Comparison of ENCODE assay signal across 2 cellular contexts in the genomic region with DNA sequence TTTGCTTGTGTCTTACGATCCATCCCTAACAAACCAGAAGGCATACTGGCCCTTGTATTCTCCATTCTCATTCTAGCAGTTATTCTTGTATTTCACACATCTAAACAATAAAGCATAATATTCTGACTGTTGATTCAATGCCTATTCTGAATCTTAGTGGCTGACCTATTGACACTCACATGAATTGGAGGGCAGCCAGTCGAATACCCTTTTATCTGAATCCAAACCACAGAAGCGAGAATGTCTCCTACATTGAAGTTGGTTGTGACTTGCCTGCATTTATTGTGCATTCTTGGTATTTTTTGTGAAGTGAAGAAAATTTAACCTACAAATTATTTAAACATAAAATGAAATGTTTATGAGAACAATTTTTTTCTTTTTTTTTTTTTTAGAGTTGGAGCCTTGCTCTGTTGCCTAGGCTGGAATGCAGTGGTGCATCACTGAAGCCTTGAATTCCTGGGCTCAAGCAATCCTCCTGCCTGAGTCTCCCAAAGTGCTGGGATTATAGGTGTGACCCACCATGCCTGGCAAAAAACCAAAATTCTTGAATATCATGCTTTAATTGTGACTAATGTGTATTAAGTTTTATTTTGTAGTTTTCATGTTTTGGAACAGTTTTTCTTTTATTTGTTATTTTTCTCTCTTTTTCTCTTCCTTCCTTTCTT.
TF ChIP-seq lines count a peak whose summit lies in the region.

No MANE protein-coding gene starts in this region.

TF ChIP-seq in SK-N-SH, 30 proteins besides CTCF, POLR2A, EP300 and RAD21 (continued from another document):
- TF ChIP-seq PBX3 (IDR thresholded peaks at IDR 0.05) (no peak), NFIC (IDR thresholded peaks at IDR 0.05; ENCODE audit: borderline replicate concordance) (peak; percentile 33; the same call in 1 of the 2 replicates)
TF ChIP-seq in SK-N-SH: peak in this region for 1.

TF ChIP-seq in WTC11, 78 proteins besides CTCF, POLR2A, EP300 and RAD21 (continued from another document):
- TF ChIP-seq, protein P1, sequence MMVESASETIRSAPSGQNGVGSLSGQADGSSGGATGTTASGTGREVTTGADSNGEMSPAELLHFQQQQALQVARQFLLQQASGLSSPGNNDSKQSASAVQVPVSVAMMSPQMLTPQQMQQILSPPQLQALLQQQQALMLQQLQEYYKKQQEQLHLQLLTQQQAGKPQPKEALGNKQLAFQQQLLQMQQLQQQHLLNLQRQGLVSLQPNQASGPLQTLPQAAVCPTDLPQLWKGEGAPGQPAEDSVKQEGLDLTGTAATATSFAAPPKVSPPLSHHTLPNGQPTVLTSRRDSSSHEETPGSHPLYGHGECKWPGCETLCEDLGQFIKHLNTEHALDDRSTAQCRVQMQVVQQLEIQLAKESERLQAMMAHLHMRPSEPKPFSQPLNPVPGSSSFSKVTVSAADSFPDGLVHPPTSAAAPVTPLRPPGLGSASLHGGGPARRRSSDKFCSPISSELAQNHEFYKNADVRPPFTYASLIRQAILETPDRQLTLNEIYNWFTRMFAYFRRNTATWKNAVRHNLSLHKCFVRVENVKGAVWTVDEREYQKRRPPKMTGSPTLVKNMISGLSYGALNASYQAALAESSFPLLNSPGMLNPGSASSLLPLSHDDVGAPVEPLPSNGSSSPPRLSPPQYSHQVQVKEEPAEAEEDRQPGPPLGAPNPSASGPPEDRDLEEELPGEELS (CRISPR knock-in tag; IDR thresholded peaks at IDR 0.05) = no peak
- TF ChIP-seq ZNF232 (CRISPR knock-in tag; IDR thresholded peaks at IDR 0.05) (no peak), ZNF219 (CRISPR knock-in tag; IDR thresholded peaks at IDR 0.05; ENCODE audit: borderline replicate concordance) (no peak), RELA (CRISPR knock-in tag; IDR thresholded peaks at IDR 0.05; ENCODE audit: borderline replicate concordance) (no peak), IRF1 (CRISPR knock-in tag; IDR thresholded peaks at IDR 0.05) (no peak), ATF1 (CRISPR knock-in tag; IDR thresholded peaks at IDR 0.05) (no peak), HMGA2 (CRISPR knock-in tag; IDR thresholded peaks at IDR 0.05) (no peak), ZNF121 (CRISPR knock-in tag; IDR thresholded peaks at IDR 0.05) (no peak), AR (CRISPR knock-in tag; IDR thresholded peaks at IDR 0.05) (no peak), NFYB (CRISPR knock-in tag; conservative IDR thresholded peaks at IDR 0.05; ENCODE audit: low read depth) (no peak), ZNF425 (CRISPR knock-in tag; conservative IDR thresholded peaks at IDR 0.05) (no peak), ATF6 (CRISPR knock-in tag; IDR thresholded peaks at IDR 0.05) (no peak), EMX1 (CRISPR knock-in tag; IDR thresholded peaks at IDR 0.05) (no peak), ESRRA (CRISPR knock-in tag; IDR thresholded peaks at IDR 0.05; ENCODE audit: borderline replicate concordance) (no peak), NFATC4 (CRISPR knock-in tag; IDR thresholded peaks at IDR 0.05) (no peak)
- TF ChIP-seq, protein P2, sequence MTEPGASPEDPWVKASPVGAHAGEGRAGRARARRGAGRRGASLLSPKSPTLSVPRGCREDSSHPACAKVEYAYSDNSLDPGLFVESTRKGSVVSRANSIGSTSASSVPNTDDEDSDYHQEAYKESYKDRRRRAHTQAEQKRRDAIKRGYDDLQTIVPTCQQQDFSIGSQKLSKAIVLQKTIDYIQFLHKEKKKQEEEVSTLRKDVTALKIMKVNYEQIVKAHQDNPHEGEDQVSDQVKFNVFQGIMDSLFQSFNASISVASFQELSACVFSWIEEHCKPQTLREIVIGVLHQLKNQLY (CRISPR knock-in tag; IDR thresholded peaks at IDR 0.05) = no peak
TF ChIP-seq in WTC11: peak in this region for 0.
